ENCODE assay signal across 8 cellular contexts in genomic region chr4:153127773-153128494, GRCh38.
DNase-seq lines count a peak whose midpoint lies in the region; ATAC-seq and TF ChIP-seq lines count a peak whose summit lies in the region.

No MANE protein-coding gene starts in this region.

- H2AFZ ChIP-seq in mammary epithelial cell (ENCODE audit: low read depth, low read length), result peak overlapping the region; percentile 65

- no peaks in the 10 kb centered on the region for H3K4me1 ChIP-seq in mammary epithelial cell (ENCODE audit: insufficient read depth, low read length)

- peaks cover 0 to 9% of the 10 kb centered on the region in 2 donors for H3K4me1 Mint-ChIP-seq in immature natural killer cell

- no peak overlapping the region for H3K4me2 ChIP-seq in mammary epithelial cell (ENCODE audit: insufficient read depth, low read depth, low read length)

- in situ Hi-C loops in mammary epithelial cell (cut with MboI; ENCODE audit: low sequenced_read_pairs in 2 of 2), result loop anchor here (5.0 to 25.0 kb wide), 3 partner anchors 41 to 459 kb away; no protein-coding TSS in a partner anchor

- dilution Hi-C loops in mammary epithelial cell (cut with HindIII; ENCODE audit: low sequenced_read_pairs), result loop anchor here (25.0 kb wide), 1 partner anchor 184 kb away; no protein-coding TSS in a partner anchor

- H3K9ac ChIP-seq in mammary epithelial cell (ENCODE audit: insufficient read depth, low read length), result no peak overlapping the region

- 20% methylated on average over 18 of the region's 18 CpGs for WGBS in mammary epithelial cell (ENCODE audit: low coverage, missing lambda C conversion rate)

- CTCF ChIA-PET in mammary epithelial cell (lab: Charles Lee; ENCODE audit: low non-redundant PET), result interaction anchor here (0.6 to 1.0 kb wide), 8 partner anchors 44 to 1668 kb away, joined by 3 to 9 read pairs (median 4); no protein-coding TSS in a partner anchor

- ATAC-seq in HG03064 (IDR thresholded peaks at IDR 0.05; ENCODE audit: low read depth, unreplicated experiment), result peak; percentile 82
- no peak for ATAC-seq in GM19463 (IDR thresholded peaks at IDR 0.05; ENCODE audit: unreplicated experiment)

- H3K9me3 Mint-ChIP-seq in immature natural killer cell, result peaks cover 0 to 2% (median 0%) of the 10 kb centered on the region in 6 donors

- H3K9me3 ChIP-seq in mammary epithelial cell (replicated peaks; ENCODE audit: insufficient read depth, low read length), result no peaks in the 10 kb centered on the region

- peaks cover 5 to 21% (median 19%) of the 10 kb centered on the region in 3 donors for H3K27me3 Mint-ChIP-seq in immature natural killer cell (ENCODE audit: low read depth in 3 of 3)

- no peak overlapping the region for H3K4me3 Mint-ChIP-seq in immature natural killer cell

- H3K27me3 ChIP-seq in mammary epithelial cell (ENCODE audit: insufficient read depth, low read length), result no peaks in the 10 kb centered on the region

- H3K36me3 Mint-ChIP-seq in immature natural killer cell, result no peaks in the 10 kb centered on the region

- no peaks in the 10 kb centered on the region for H4K20me1 ChIP-seq in mammary epithelial cell (ENCODE audit: insufficient read depth, low read length)

- peak; percentile 71 for TF ChIP-seq CTCF in GM12864 (IDR thresholded peaks at IDR 0.05; ENCODE audit: low read depth, low read length, missing control alignments)
- TF ChIP-seq CTCF in WI38 (IDR thresholded peaks at IDR 0.05; ENCODE audit: low read depth, low read length), result peak; percentile 47
- TF ChIP-seq CTCF in mammary epithelial cell (conservative IDR thresholded peaks at IDR 0.05 in 1 of 2, IDR thresholded peaks at IDR 0.05 in 1 of 2; ENCODE audit: extremely low read depth in 1 of 2, insufficient read depth in 1 of 2, low read depth in 1 of 2, low read length in 2 of 2), result peak; percentile 72 to 81

- H3K36me3 ChIP-seq in mammary epithelial cell (ENCODE audit: insufficient read depth, low read length), result no peaks in the 10 kb centered on the region

- H3K4me3 ChIP-seq in GM12864 (ENCODE audit: low read depth, low read length), result no peak overlapping the region
- H3K4me3 ChIP-seq in WI38 (ENCODE audit: low read depth, low read length), result no peak overlapping the region
- no peak overlapping the region for H3K4me3 ChIP-seq in mammary epithelial cell (replicated peaks in 1 of 3; ENCODE audit: insufficient read depth in 1 of 3, low read depth in 2 of 3, low read length in 3 of 3)

- no peak for DNase-seq in GM12864 (ENCODE audit: low read depth)
- peak; percentile 87 for DNase-seq in NCI-H2171 treated with DMSO at 0.1 percent for 48 hours (lab: John Stamatoyannopoulos, UW)
- peak; percentile 65 for DNase-seq in mammary epithelial cell
- DNase-seq in immature natural killer cell, result peak; percentile 74 to 82 (median 78)
- peak; percentile 68 to 92 (median 76) for DNase-seq in stimulated activated CD4-positive, alpha-beta T cell treated with anti-CD3 and anti-CD28 coated beads, Interleukin-12 subunit alpha, Interleukin-12 subunit beta, amount 100 ng/mL, for 48 hours (ENCODE audit: low read depth in 2 of 3, low spot score in 1 of 3)

- no peak overlapping the region for H3K27ac ChIP-seq in mammary epithelial cell (ENCODE audit: insufficient read depth, low read depth, low read length)

- intact Hi-C loops in mammary epithelial cell (cut with micrococcal nuclease), result loop anchor here (1.0 to 10.0 kb wide), 6 partner anchors 45 to 631 kb away; partner anchors contain the start of genes ARFIP1, FHDC1 and TIGD4

- H3K27ac Mint-ChIP-seq in immature natural killer cell, result no peak overlapping the region

- H3K79me2 ChIP-seq in mammary epithelial cell (ENCODE audit: insufficient read depth, low read length), result no peaks in the 10 kb centered on the region

- BruUV-seq in mammary epithelial cell (replicated peaks; lab: Mats Ljungman, UMichigan), result no TSS peak
